37 cellular contexts compared by ENCODE assay signal in the genomic region with DNA sequence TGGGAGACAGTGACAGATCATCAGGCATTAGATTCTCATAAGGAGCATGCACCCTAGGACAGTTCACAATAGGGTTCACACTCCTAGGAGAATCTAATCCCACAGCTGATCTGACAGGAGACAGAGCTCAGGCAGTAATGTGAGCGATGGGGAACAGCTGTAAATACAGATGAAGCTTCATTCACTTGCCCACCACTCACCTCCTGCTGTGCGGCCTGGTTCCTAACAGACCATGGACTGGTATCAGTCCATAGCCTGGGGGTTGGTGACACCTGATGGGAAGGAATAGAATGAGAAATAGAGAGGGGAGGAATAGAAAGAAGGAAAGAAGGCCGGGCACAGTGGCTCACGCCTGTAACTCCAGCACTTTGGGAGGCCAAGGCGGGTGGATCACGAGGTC.
"Had no signal": no experiment of that assay in that cellular context is flagged by ENCODE, and none has a peak within 500 bp of the region (broad histone marks: within the 10 kb centered on the region; RNA-seq: fewer than 3 reads in every experiment).

No MANE protein-coding gene starts in this region.

- H3K4me3 ChIP-seq: adrenal gland, ascending aorta, body of pancreas, breast epithelium, cardiac muscle cell had no signal

- H3K4me1 ChIP-seq: adrenal gland, ascending aorta, body of pancreas, breast epithelium had no signal

- DNase-seq: activated effector memory CD4-positive, alpha-beta T cell treated with anti-CD3 and anti-CD28 coated beads, Interleukin-2, amount 50 U/mL, for 16 hours; activated effector memory CD4-positive, alpha-beta T cell treated with Interleukin-2 at 50 U/mL for 16 hours; activated gamma-delta T cell; activated gamma-delta T cell treated with Interleukin-2 at 50 U/mL for 16 hours; activated naive CD4-positive, alpha-beta T cell; activated naive CD4-positive, alpha-beta T cell treated with anti-CD3 and anti-CD28 coated beads for 36 hours; activated naive CD4-positive, alpha-beta T cell treated with anti-CD3 and anti-CD28 coated beads, Interleukin-2, amount 10 ng/mL, durations not matched to agents 7 days and 5 days; activated naive CD4-positive, alpha-beta T cell treated with anti-CD3 and anti-CD28 coated beads, Interleukin-2, amount 50 U/mL, for 16 hours; activated naive CD4-positive, alpha-beta T cell treated with Interleukin-2 at 50 U/mL for 16 hours; activated naive CD8-positive, alpha-beta T cell treated with anti-CD3 and anti-CD28 coated beads for 36 hours; activated naive CD8-positive, alpha-beta T cell treated with anti-CD3 and anti-CD28 coated beads, Interleukin-2, amount 10 ng/mL, durations not matched to agents 7 days and 5 days; activated naive CD8-positive, alpha-beta T cell treated with anti-CD3 and anti-CD28 coated beads, Interleukin-2, amount 50 U/mL, for 24 hours; activated T-cell treated with anti-CD3 and anti-CD28 coated beads, Interleukin-2, amount 50 U/mL, for 1 hour; activated T-cell treated with anti-CD3 and anti-CD28 coated beads, Interleukin-2, amount 50 U/mL, for 24 hours; activated T-cell treated with anti-CD3 and anti-CD28 coated beads, Interleukin-2, amount 50 U/mL, for 4 hours; activated T-cell treated with anti-CD3 and anti-CD28 coated beads, Interleukin-2, amount 50 U/mL, for 48 hours; activated T-cell treated with anti-CD3 and anti-CD28 coated beads, Interleukin-2, amount 50 U/mL, for 72 hours; adrenal gland; amniotic stem cell; amygdala; anterior cingulate cortex; aorta; body of pancreas; brain microvascular endothelial cell; central memory CD4-positive, alpha-beta T cell; cerebellar nuclear complex had no signal

- H3K9me3 ChIP-seq: ascending aorta had no signal

- H3K27ac ChIP-seq: adrenal gland, ascending aorta, body of pancreas, brain microvascular endothelial cell, breast epithelium, cardiac muscle cell had no signal

- H3K27me3 ChIP-seq: adrenal gland, ascending aorta, body of pancreas, brain microvascular endothelial cell, breast epithelium, cardiac muscle cell had no signal

- H3K27me3 Mint-ChIP-seq: activated naive CD4-positive, alpha-beta T cell treated with anti-CD3 and anti-CD28 coated beads, Interleukin-2, amount 10 ng/mL, durations not matched to agents 7 days and 5 days; activated naive CD8-positive, alpha-beta T cell treated with anti-CD3 and anti-CD28 coated beads, Interleukin-2, amount 10 ng/mL, durations not matched to agents 7 days and 5 days; activated T-cell treated with anti-CD3 and anti-CD28 coated beads, Interleukin-2, amount 50 U/mL, for 24 hours; brain; central memory CD8-positive, alpha-beta T cell had no signal

- H3K4me3 Mint-ChIP-seq: activated naive CD4-positive, alpha-beta T cell treated with anti-CD3 and anti-CD28 coated beads for 36 hours; activated naive CD4-positive, alpha-beta T cell treated with anti-CD3 and anti-CD28 coated beads, Interleukin-2, amount 10 ng/mL, durations not matched to agents 7 days and 5 days; activated naive CD4-positive, alpha-beta T cell treated with anti-CD3 and anti-CD28 coated beads, Interleukin-2, amount 50 U/mL, for 24 hours; activated naive CD8-positive, alpha-beta T cell; activated naive CD8-positive, alpha-beta T cell treated with anti-CD3 and anti-CD28 coated beads for 36 hours; activated naive CD8-positive, alpha-beta T cell treated with anti-CD3 and anti-CD28 coated beads, Interleukin-2, amount 10 ng/mL, durations not matched to agents 7 days and 5 days; activated naive CD8-positive, alpha-beta T cell treated with anti-CD3 and anti-CD28 coated beads, Interleukin-2, amount 50 U/mL, for 24 hours; activated T-cell treated with anti-CD3 and anti-CD28 coated beads, Interleukin-2, amount 50 U/mL, for 24 hours; activated T-cell treated with anti-CD3 and anti-CD28 coated beads, Interleukin-2, amount 50 U/mL, for 4 hours; activated T-cell treated with anti-CD3 and anti-CD28 coated beads, Interleukin-2, amount 50 U/mL, for 72 hours; activated T-helper 1 cell treated with anti-CD3 and anti-CD28 coated beads, Interleukin-12 subunit alpha, Interleukin-12 subunit beta, Interleukin-2, Interleukin-4 antibody, amounts not matched to agents 30 ng/mL and 10 ng/mL and 1 ng/mL, durations not matched to agents 14 hours and 24 hours and 36 hours; activated T-helper 17 cell treated with anti-CD3 and anti-CD28 coated beads, Interleukin-2, amount 50 U/mL, for 72 hours; brain; central memory CD8-positive, alpha-beta T cell had no signal

- H3K36me3 Mint-ChIP-seq: activated naive CD4-positive, alpha-beta T cell treated with anti-CD3 and anti-CD28 coated beads, Interleukin-2, amount 10 ng/mL, durations not matched to agents 7 days and 5 days; activated naive CD4-positive, alpha-beta T cell treated with anti-CD3 and anti-CD28 coated beads, Interleukin-2, amount 50 U/mL, for 24 hours; activated naive CD8-positive, alpha-beta T cell; activated naive CD8-positive, alpha-beta T cell treated with anti-CD3 and anti-CD28 coated beads for 36 hours; activated naive CD8-positive, alpha-beta T cell treated with anti-CD3 and anti-CD28 coated beads, Interleukin-2, amount 10 ng/mL, durations not matched to agents 7 days and 5 days had no signal

- H3K9me3 Mint-ChIP-seq: activated naive CD4-positive, alpha-beta T cell treated with anti-CD3 and anti-CD28 coated beads, Interleukin-2, amount 50 U/mL, for 24 hours had no signal

- H3K36me3 ChIP-seq: adrenal gland, ascending aorta, brain microvascular endothelial cell, breast epithelium, cardiac muscle cell had no signal

- H3K27ac Mint-ChIP-seq: activated naive CD4-positive, alpha-beta T cell treated with anti-CD3 and anti-CD28 coated beads for 36 hours; activated naive CD4-positive, alpha-beta T cell treated with anti-CD3 and anti-CD28 coated beads, Interleukin-2, amount 10 ng/mL, durations not matched to agents 7 days and 5 days; activated naive CD4-positive, alpha-beta T cell treated with anti-CD3 and anti-CD28 coated beads, Interleukin-2, amount 50 U/mL, for 24 hours; activated naive CD4-positive, alpha-beta T cell treated with anti-CD3 and anti-CD28 coated beads, Interleukin-2, amount 50 U/mL, for 72 hours; activated naive CD8-positive, alpha-beta T cell; activated naive CD8-positive, alpha-beta T cell treated with anti-CD3 and anti-CD28 coated beads for 36 hours; activated naive CD8-positive, alpha-beta T cell treated with anti-CD3 and anti-CD28 coated beads, Interleukin-2, amount 10 ng/mL, durations not matched to agents 7 days and 5 days; activated naive CD8-positive, alpha-beta T cell treated with anti-CD3 and anti-CD28 coated beads, Interleukin-2, amount 50 U/mL, for 24 hours; activated T-cell treated with anti-CD3 and anti-CD28 coated beads, Interleukin-2, amount 50 U/mL, for 24 hours; activated T-cell treated with anti-CD3 and anti-CD28 coated beads, Interleukin-2, amount 50 U/mL, for 72 hours; activated T-helper 1 cell treated with anti-CD3 and anti-CD28 coated beads, Interleukin-12 subunit alpha, Interleukin-12 subunit beta, Interleukin-2, Interleukin-4 antibody, amounts not matched to agents 30 ng/mL and 10 ng/mL and 1 ng/mL, durations not matched to agents 14 hours and 24 hours and 36 hours; activated T-helper 17 cell treated with anti-CD3 and anti-CD28 coated beads, Interleukin-2, amount 50 U/mL, for 72 hours; activated T-helper 2 cell treated with anti-CD3 and anti-CD28 coated beads, Interferon-gamma antibody, Interleukin-2, Interleukin-4, amounts not matched to agents 10 μg/mL and 5 μg/mL and 100 μg/mL, durations not matched to agents 14 hours and 24 hours and 36 hours; brain had no signal

- H3K4me1 Mint-ChIP-seq: activated naive CD4-positive, alpha-beta T cell treated with anti-CD3 and anti-CD28 coated beads, Interleukin-2, amount 10 ng/mL, durations not matched to agents 7 days and 5 days; activated naive CD4-positive, alpha-beta T cell treated with anti-CD3 and anti-CD28 coated beads, Interleukin-2, amount 50 U/mL, for 24 hours; activated naive CD8-positive, alpha-beta T cell treated with anti-CD3 and anti-CD28 coated beads for 36 hours; activated naive CD8-positive, alpha-beta T cell treated with anti-CD3 and anti-CD28 coated beads, Interleukin-2, amount 10 ng/mL, durations not matched to agents 7 days and 5 days; activated naive CD8-positive, alpha-beta T cell treated with anti-CD3 and anti-CD28 coated beads, Interleukin-2, amount 50 U/mL, for 24 hours; activated T-helper 17 cell treated with anti-CD3 and anti-CD28 coated beads, Interleukin-2, amount 50 U/mL, for 72 hours; central memory CD8-positive, alpha-beta T cell had no signal
